In the genomic region with DNA sequence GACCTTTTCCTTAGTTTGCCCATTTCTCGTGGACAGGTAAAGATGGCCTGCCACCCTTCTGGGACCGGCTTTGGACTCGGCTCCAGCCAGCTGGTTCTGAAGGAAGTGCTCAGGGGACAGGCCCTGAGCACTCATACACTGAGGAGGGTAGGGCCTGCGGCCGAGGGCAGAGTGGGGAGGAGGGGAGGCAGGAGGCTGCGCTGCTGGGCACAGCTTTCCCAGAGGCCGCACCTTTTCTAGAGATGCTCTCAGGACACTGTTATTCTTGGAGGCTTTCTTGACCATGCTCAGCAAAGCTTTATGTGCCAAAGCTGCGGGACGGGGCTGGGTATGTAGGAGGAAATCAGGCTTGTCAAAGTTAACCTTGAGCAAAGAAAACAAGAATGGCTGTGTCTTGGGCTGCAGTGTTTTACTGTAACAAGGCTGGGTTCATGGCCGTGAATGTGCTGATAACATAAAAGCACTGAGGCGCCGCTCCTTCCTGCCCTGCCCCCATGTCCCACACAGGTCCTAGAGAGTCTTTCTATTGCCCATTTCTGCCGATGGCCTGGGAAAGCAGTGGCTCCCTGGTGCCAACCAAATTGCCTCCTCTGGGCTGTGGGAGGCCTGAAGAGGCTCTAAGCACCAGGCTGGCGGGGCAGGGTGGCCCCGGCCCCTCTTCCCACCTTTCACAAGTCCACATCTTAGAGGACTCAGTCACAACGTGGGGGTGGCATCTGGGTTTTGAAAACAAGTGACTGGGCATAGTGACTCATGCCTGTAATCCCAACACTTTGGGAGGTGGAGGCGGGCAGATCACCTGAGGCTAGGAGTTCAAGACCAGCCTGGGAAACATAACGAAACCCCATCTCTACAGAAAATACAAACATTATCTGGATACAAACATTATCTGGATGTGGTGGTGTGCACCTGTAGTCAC, we compare ENCODE assay signal across 24 cellular contexts. TPM values are rescaled to one million over a fixed set of nuclear protein-coding genes. Genes with fewer than 3 reads are reported as not detected.
DNase-seq lines count a peak whose midpoint lies in the region; ATAC-seq and TF ChIP-seq lines count a peak whose summit lies in the region.
"Had no signal": no experiment of that assay in that cellular context is flagged by ENCODE, and none has a peak within 500 bp of the region (broad histone marks: within the 10 kb centered on the region; RNA-seq: fewer than 3 reads in every experiment).

No MANE protein-coding gene starts in this region.

- TF ChIP-seq EP300 in ovary (IDR thresholded peaks at IDR 0.05), result no peak

- TF ChIP-seq POLR2A in ovary (IDR thresholded peaks at IDR 0.05), result no peak

- 21 to 30% (median 28%) methylated on average over 18 of the region's 18 CpGs for WGBS in ovary, 3 donors

- TF ChIP-seq CTCF in cardiac muscle cell (IDR thresholded peaks at IDR 0.05; ENCODE audit: low read depth, low read length) (no peak), ovary (IDR thresholded peaks at IDR 0.05) (no peak)

- H3K9me3 ChIP-seq in cardiac muscle cell (ENCODE audit: low read depth) (no peaks in the 10 kb centered on the region), ovary (no peaks in the 10 kb centered on the region)

- H3K36me3 ChIP-seq in cardiac muscle cell (no peaks in the 10 kb centered on the region), ovary (no peaks in the 10 kb centered on the region)
- H3K36me3 ChIP-seq: BE2C, transverse colon had no signal

- H3K27ac ChIP-seq in cardiac muscle cell, result peak overlapping the region; percentile 10
- peak overlapping the region; percentile 39 to 86 for H3K27ac ChIP-seq in ovary
- H3K27ac ChIP-seq: transverse colon had no signal

- DNase-seq in cardiac muscle cell (ENCODE audit: low read depth in 1 of 2, low spot score in 1 of 2), result peak in 1 of 2 donors; percentile 43
- no peak for DNase-seq in left ventricle myocardium superior
- DNase-seq in left kidney (ENCODE audit: low read depth, low spot score), result peak; percentile 72
- peak; percentile 71 to 83 (median 76) for DNase-seq in ovary
- no peak for DNase-seq in DMS 273 (lab: John Stamatoyannopoulos, UW; ENCODE audit: unreplicated experiment)
- no peak for DNase-seq in foreskin melanocyte
- DNase-seq: 8988T; activated CD4-positive, alpha-beta T cell treated with anti-CD3 and anti-CD28 coated beads, Interleukin-2, amount 50 U/mL, for 1 hour; BE2C; Calu3; endodermal cell; GOT3; head of caudate nucleus; mammary epithelial cell; naive thymus-derived CD8-positive, alpha-beta T cell; NCI-H1436; NCI-H2171; Right ventricle myocardium superior; stimulated activated CD4-positive, alpha-beta T cell treated with anti-CD3 and anti-CD28 coated beads, Interleukin-15, amount 100 ng/mL, for 24 hours; T-helper 1 cell; transverse colon had no signal

- H3K4me1 ChIP-seq in cardiac muscle cell (ENCODE audit: low read depth), result no peaks in the 10 kb centered on the region
- peaks cover 19% of the 10 kb centered on the region for H3K4me1 ChIP-seq in ovary (ENCODE audit: insufficient read depth)
- H3K4me1 ChIP-seq: BE2C had no signal

- intact Hi-C loops in left ventricle myocardium superior (cut with micrococcal nuclease) (no loop called here), ovary (cut with DNase I) (no loop called here)

- H3K4me3 ChIP-seq in cardiac muscle cell (no peak overlapping the region), ovary (no peak overlapping the region)
- H3K4me3 ChIP-seq: transverse colon had no signal

- no peak for ATAC-seq in left ventricle myocardium superior
- no peak for ATAC-seq in GM18520 (IDR thresholded peaks at IDR 0.05; ENCODE audit: unreplicated experiment)
- no peak for ATAC-seq in GM18519 (IDR thresholded peaks at IDR 0.05; ENCODE audit: low FRiP score, unreplicated experiment)
- ATAC-seq: naive thymus-derived CD8-positive, alpha-beta T cell; stimulated activated effector memory CD8-positive, alpha-beta T cell treated with anti-CD3 and anti-CD28 coated beads, Interleukin-12 subunit alpha, Interleukin-12 subunit beta, amount 100 ng/mL, for 72 hours had no signal

- H3K27me3 ChIP-seq in cardiac muscle cell, result no peaks in the 10 kb centered on the region
- H3K27me3 ChIP-seq in ovary, result no peaks in the 10 kb centered on the region
- H3K27me3 ChIP-seq: BE2C, transverse colon had no signal

RNA-seq across cellular contexts. Expression of a gene that starts 22.3 kb away (rescaled TPM):
- total RNA-seq in cardiac muscle cell (22.0 and 25.8 TPM in 2 replicates), left ventricle myocardium superior (132 TPM), ovary (100 to 1,000 TPM; 221 to 854 (median 693) TPM)
- polyA plus RNA-seq in cardiac muscle cell (4.2 and 5.9 TPM in 2 replicates), ovary (1,000 to 10,000 TPM in 1 of 2 donors, 100 to 1,000 TPM in 1; 542 to 1,422 TPM)

RNA-seq across cellular contexts. Expression of a gene that starts 32.2 kb away (rescaled TPM):
- total RNA-seq in cardiac muscle cell, result 178 and 185 TPM in 2 replicates
- 181 and 213 TPM in 2 replicates for polyA plus RNA-seq in cardiac muscle cell
- 822 TPM for total RNA-seq in left ventricle myocardium superior
- total RNA-seq in ovary, result 100 to 1,000 TPM; 191 to 584 (median 250) TPM
- polyA plus RNA-seq in ovary, result 100 to 1,000 TPM; 214 to 251 TPM

RNA-seq across cellular contexts. Expression of a gene that starts 44.5 kb away (rescaled TPM):
- total RNA-seq in cardiac muscle cell, result 0.21 and 0.42 TPM in 2 replicates
- polyA plus RNA-seq in cardiac muscle cell, result not detected in 2 replicates
- 0.79 TPM for total RNA-seq in left ventricle myocardium superior
- 1 to 10 TPM; 1.7 to 8.0 (median 4.5) TPM for total RNA-seq in ovary
- polyA plus RNA-seq in ovary, result 1 to 10 TPM in 1 of 2 donors, under 1 TPM in 1; 0.25 to 1.0 TPM
- polyA plus RNA-seq: mammary epithelial cell; naive thymus-derived CD8-positive, alpha-beta T cell had no signal

Comparison
In these comparisons a context has a peak if more than half of its experiments do, and no peak if none do; other contexts are left out.
1. DNase-seq: peak in left kidney (single experiment) and ovary (5 of 5); none in left ventricle myocardium superior (single experiment), DMS 273 (single experiment) and foreskin melanocyte (single experiment).